ENCODE assay signal across 6 cellular contexts in the genomic region with DNA sequence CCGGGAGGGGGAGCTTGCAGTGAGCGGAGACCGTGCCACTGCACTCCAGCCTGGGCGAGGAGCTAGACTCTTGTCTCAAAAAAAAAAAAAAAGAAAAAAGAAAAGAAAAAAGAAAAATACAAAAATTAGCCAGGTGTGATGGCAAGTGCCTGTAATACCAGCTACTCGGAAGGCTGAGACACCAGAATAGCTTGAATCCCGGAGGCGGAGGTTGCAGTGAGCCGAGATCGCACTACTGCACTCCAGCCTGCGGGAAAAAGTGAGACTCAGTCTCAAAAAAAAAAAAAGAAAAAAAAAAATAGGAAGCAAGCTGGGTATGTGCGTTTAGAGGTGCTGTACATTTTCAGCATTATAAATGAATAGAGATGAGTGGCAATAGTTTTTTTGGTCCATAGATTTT.
DNase-seq lines count a peak whose midpoint lies in the region; ATAC-seq and TF ChIP-seq lines count a peak whose summit lies in the region.
"Not testable (repeated sequence)": the region's sequence is repeated elsewhere in the genome, so short reads cannot be mapped to it uniquely, and the experiment has no call there.

No MANE protein-coding gene starts in this region.

- CTCF ChIA-PET in HEK293T (lab: Yijun Ruan, JAX): not testable (repeated sequence)

- not testable (repeated sequence) for H3K9me3 Mint-ChIP-seq in GM23338, endodermal cell, type B pancreatic cell

- not testable (repeated sequence) for H3K4me2 ChIP-seq in GM23338

- not testable (repeated sequence) for H3K27me3 ChIP-seq in GM23338 (ENCODE audit: insufficient read depth); endodermal cell (ENCODE audit: control insufficient read depth, insufficient read depth, low read length, poor library complexity, severe bottlenecking)

- not testable (repeated sequence) for TF ChIP-seq CTCF in GM23338 (conservative IDR thresholded peaks at IDR 0.05; ENCODE audit: low read depth in 2 of 2)
- peak; percentile 31 for TF ChIP-seq CTCF in endodermal cell (conservative IDR thresholded peaks at IDR 0.05)
- TF ChIP-seq CTCF in type B pancreatic cell (conservative IDR thresholded peaks at IDR 0.05): peak; percentile 49

- not testable (repeated sequence) for H3K79me2 ChIP-seq in GM23338 (replicated peaks; ENCODE audit: insufficient read depth)

- H3K4me1 Mint-ChIP-seq in GM23338; endodermal cell; type B pancreatic cell (ENCODE audit: unreplicated experiment): not testable (repeated sequence)

- not testable (repeated sequence) for H3K4me3 ChIP-seq in GM23338; endodermal cell (ENCODE audit: low read length)

- not testable (repeated sequence) for H3K4me3 Mint-ChIP-seq in GM23338, endodermal cell, type B pancreatic cell

- H3K9ac ChIP-seq in endodermal cell (ENCODE audit: extremely low read depth, low read length, poor library complexity, severe bottlenecking): not testable (repeated sequence)

- H4K20me1 ChIP-seq in GM23338 (replicated peaks; ENCODE audit: insufficient read depth): not testable (repeated sequence)

- not testable (repeated sequence) for H3K36me3 Mint-ChIP-seq in GM23338 (ENCODE audit: low read depth); endodermal cell (ENCODE audit: low read depth); type B pancreatic cell

- not testable (repeated sequence) for H3K27me3 Mint-ChIP-seq in GM23338 (ENCODE audit: insufficient read depth, low read depth, poor library complexity); endodermal cell (ENCODE audit: insufficient read depth); type B pancreatic cell

- H3K9me3 ChIP-seq in endodermal cell (ENCODE audit: control insufficient read depth, low read length): not testable (repeated sequence)

- WGBS in endodermal cell (ENCODE audit: insufficient coverage in 1 of 2, insufficient read length in 1 of 2), 2 experiments: 93 to 100% methylated on average over 1 to 6 of the region's 11 CpGs

- not testable (repeated sequence) for H3K36me3 ChIP-seq in GM23338 (ENCODE audit: insufficient read depth); endodermal cell (ENCODE audit: control insufficient read depth, insufficient read depth, low read length)

- H3K27ac Mint-ChIP-seq in GM23338, endodermal cell, type B pancreatic cell: not testable (repeated sequence)

- H3K27ac ChIP-seq in GM23338 (ENCODE audit: low read depth); endodermal cell (ENCODE audit: low read depth, low read length): not testable (repeated sequence)

- POLR2A ChIA-PET in HEK293T (lab: Yijun Ruan, JAX): not testable (repeated sequence)

- ATAC-seq in GM23338: not testable (repeated sequence)

- not testable (repeated sequence) for H3K9me2 ChIP-seq in GM23338 (ENCODE audit: insufficient read depth)

- not testable (repeated sequence) for H3K4me1 ChIP-seq in GM23338 (ENCODE audit: insufficient read depth); endodermal cell (ENCODE audit: control insufficient read depth, insufficient read depth, low read length)

- H3F3A ChIP-seq in GM23338 (replicated peaks; ENCODE audit: low read depth): not testable (repeated sequence)

- H2AFZ ChIP-seq in GM23338: not testable (repeated sequence)

- DNase-seq in GM23338 (ENCODE audit: low spot score) (peak; percentile 23), NCI-H69 (lab: John Stamatoyannopoulos, UW) (peak; percentile 14), left kidney (ENCODE audit: low read depth, low spot score) (peak; percentile 7)
- DNase-seq in HEK293T (ENCODE audit: extremely low spot score); endodermal cell; type B pancreatic cell (ENCODE audit: extremely low spot score, unreplicated experiment): not testable (repeated sequence)

TF ChIP-seq in HEK293T, 16 proteins besides CTCF, POLR2A, EP300 and RAD21:
- 0 out of 2 replicates have a peak, but pooled peaks have one; percentile 35 for TF ChIP-seq ZNF384 (IDR thresholded peaks at IDR 0.05)
